15 cellular contexts compared by ENCODE assay signal in the genomic region with DNA sequence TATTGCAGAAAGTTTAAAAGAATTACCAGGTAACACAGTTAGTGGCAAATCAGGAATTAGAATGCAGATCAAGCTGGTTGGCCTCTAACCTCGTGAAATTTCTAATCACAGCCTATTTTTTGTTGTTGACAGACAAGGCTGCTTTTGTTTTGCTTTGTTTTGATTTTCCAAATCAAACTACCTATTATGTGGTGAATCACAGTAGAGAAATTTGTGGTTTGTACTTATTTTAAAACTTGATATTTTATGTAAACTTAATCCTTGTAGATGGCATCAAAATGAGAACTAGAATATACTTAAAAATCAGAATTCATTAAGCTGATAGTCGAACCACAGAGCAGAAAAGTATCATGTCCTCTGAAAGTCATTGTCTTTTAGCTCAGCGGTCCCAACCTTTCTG.
A peak's percentile ranks its signal among the peaks of the same experiment; 100 is the strongest.
DNase-seq lines count a peak whose midpoint lies in the region; ATAC-seq lines count a peak whose summit lies in the region.
"Had no signal": no experiment of that assay in that cellular context is flagged by ENCODE, and none has a peak within 500 bp of the region (broad histone marks: within the 10 kb centered on the region; RNA-seq: fewer than 3 reads in every experiment).

No MANE protein-coding gene starts in this region.

- no peak for ATAC-seq in GM21528 (IDR thresholded peaks at IDR 0.05; ENCODE audit: low FRiP score, unreplicated experiment)
- no peak for ATAC-seq in HG03354 (IDR thresholded peaks at IDR 0.05; ENCODE audit: poor library complexity, severe bottlenecking, unreplicated experiment)
- ATAC-seq: GM23338, HCT116 had no signal

- DNase-seq in caudate nucleus (lab: John Stamatoyannopoulos, UW) (no peak), globus pallidus (ENCODE audit: low spot score) (peak; percentile 60), pons (ENCODE audit: low spot score) (peak; percentile 62), glomerular visceral epithelial cell (ENCODE audit: extremely low spot score) (no peak), NOMO-1 treated with dmso at 0.1 percent for 144 hours (lab: John Stamatoyannopoulos, UW; ENCODE audit: unreplicated experiment) (no peak)
- DNase-seq: C1 segment of cervical spinal cord; Caco-2; CD4-positive, alpha-beta memory T cell; DMS153; DND-41; H9 had no signal

- peak overlapping the region; percentile 55 for H3K27ac ChIP-seq in caudate nucleus (ENCODE audit: low read depth, low read length)

Comparison
In these comparisons a context has a peak if more than half of its experiments do, and no peak if none do; other contexts are left out.
1. DNase-seq: peak in globus pallidus (single experiment) and pons (single experiment); none in caudate nucleus (0 of 61), glomerular visceral epithelial cell (single experiment) and NOMO-1 treated with dmso at 0.1 percent for 144 hours (single experiment).